In genomic region chr21:41631564-41632461, GRCh38 we compare ENCODE assay signal across 9 cellular contexts.
DNase-seq lines count a peak whose midpoint lies in the region; ATAC-seq and TF ChIP-seq lines count a peak whose summit lies in the region.
"Had no signal": no experiment of that assay in that cellular context is flagged by ENCODE, and none has a peak within 500 bp of the region (broad histone marks: within the 10 kb centered on the region; RNA-seq: fewer than 3 reads in every experiment).

No MANE protein-coding gene starts in this region.

- peaks cover 7% of the 10 kb centered on the region for H3K4me1 ChIP-seq in HEK293 (ENCODE audit: control insufficient read depth, insufficient read depth, low read length)
- H3K4me1 ChIP-seq: heart left ventricle had no signal

- CTCF ChIA-PET in HEK293 (lab: Yijun Ruan, JAX) = interaction anchor here (0.5 to 3.3 kb wide), 10 partner anchors 12 to 185 kb away, joined by 3 to 23 read pairs (median 4); no protein-coding TSS in a partner anchor

- no peaks in the 10 kb centered on the region; a peak in 1 of 3 replicates for H3K36me3 ChIP-seq in HEK293 (ENCODE audit: control insufficient read depth in 2 of 2, insufficient read depth in 1 of 2, low read length in 2 of 2)
- H3K36me3 ChIP-seq: heart left ventricle had no signal

- TF ChIP-seq POLR2A in erythroblast (IDR thresholded peaks at IDR 0.05; ENCODE audit: low read length) = no peak

- H3K4me3 ChIP-seq in HEK293 (ENCODE audit: low read depth, low read length) = no peak overlapping the region
- H3K4me3 ChIP-seq: heart left ventricle had no signal

- DNase-seq in NCI-H345 treated with DMSO at 0.1 percent for 48 hours (lab: John Stamatoyannopoulos, UW; ENCODE audit: unreplicated experiment) (peak; percentile 47), stromal cell of bone marrow (ENCODE audit: low read depth) (peak; percentile 40), erythroblast (lab: John Stamatoyannopoulos, UW) (no peak), AML-193 (lab: John Stamatoyannopoulos, UW) (no peak)
- DNase-seq: heart left ventricle, Right ventricle myocardium superior had no signal

- POLR2A ChIA-PET in HEK293 (lab: Yijun Ruan, JAX) = interaction anchor here (0.6 to 1.2 kb wide), 3 partner anchors 12 to 482 kb away, joined by 3 to 4 read pairs (median 3); no protein-coding TSS in a partner anchor

- ATAC-seq in esophagus mucosa (peak; percentile 21), HG03469 (IDR thresholded peaks at IDR 0.05; ENCODE audit: unreplicated experiment) (no peak)
- ATAC-seq: heart left ventricle had no signal

- H3K9me3 ChIP-seq in HEK293 (ENCODE audit: control insufficient read depth, insufficient read depth, low read depth, low read length) = peaks cover 4% of the 10 kb centered on the region; the same call in 1 of the 2 replicates

- H3K27ac ChIP-seq in HEK293 (ENCODE audit: extremely low read depth, low read depth, low read length) = no peak overlapping the region
- H3K27ac ChIP-seq: heart left ventricle had no signal

- TF ChIP-seq CTCF in HEK293 (tag by site-specific recombination; IDR thresholded peaks at IDR 0.05) = no peak

TF ChIP-seq in HEK293, 187 proteins besides CTCF, POLR2A, EP300 and RAD21 (continues in another document):
- TF ChIP-seq PRDM10 (tag by site-specific recombination; IDR thresholded peaks at IDR 0.05) (peak; percentile 37; the same call in 1 of the 2 replicates), SALL2 (tag by site-specific recombination; IDR thresholded peaks at IDR 0.05; ENCODE audit: borderline replicate concordance) (no peak), SCRT2 (tag by site-specific recombination; IDR thresholded peaks at IDR 0.05) (peak; percentile 93), KLF1 (tag by site-specific recombination; IDR thresholded peaks at IDR 0.05) (peak; percentile 95), OSR2 (tag by site-specific recombination; IDR thresholded peaks at IDR 0.05) (peak; percentile 52), GFI1B (tag by site-specific recombination; IDR thresholded peaks at IDR 0.05) (no peak), ZNF404 (tag by site-specific recombination; IDR thresholded peaks at IDR 0.05) (no peak), ZIC2 (tag by site-specific recombination; IDR thresholded peaks at IDR 0.05) (peak; percentile 81), ZNF211 (tag by site-specific recombination; IDR thresholded peaks at IDR 0.05; ENCODE audit: low read depth) (no peak), GLIS1 (tag by site-specific recombination; IDR thresholded peaks at IDR 0.05) (peak; percentile 98), ZBTB11 (tag by site-specific recombination; conservative IDR thresholded peaks at IDR 0.05; ENCODE audit: low read depth) (no peak), WT1 (tag by site-specific recombination; IDR thresholded peaks at IDR 0.05) (0 out of 2 replicates have a peak, but pooled peaks have one; percentile 17), ZFHX2 (tag by site-specific recombination; conservative IDR thresholded peaks at IDR 0.05) (peak; percentile 98), ZNF423 (tag by site-specific recombination; IDR thresholded peaks at IDR 0.05) (peak; percentile 34; the same call in 1 of the 2 replicates)
- TF ChIP-seq, protein P1, sequence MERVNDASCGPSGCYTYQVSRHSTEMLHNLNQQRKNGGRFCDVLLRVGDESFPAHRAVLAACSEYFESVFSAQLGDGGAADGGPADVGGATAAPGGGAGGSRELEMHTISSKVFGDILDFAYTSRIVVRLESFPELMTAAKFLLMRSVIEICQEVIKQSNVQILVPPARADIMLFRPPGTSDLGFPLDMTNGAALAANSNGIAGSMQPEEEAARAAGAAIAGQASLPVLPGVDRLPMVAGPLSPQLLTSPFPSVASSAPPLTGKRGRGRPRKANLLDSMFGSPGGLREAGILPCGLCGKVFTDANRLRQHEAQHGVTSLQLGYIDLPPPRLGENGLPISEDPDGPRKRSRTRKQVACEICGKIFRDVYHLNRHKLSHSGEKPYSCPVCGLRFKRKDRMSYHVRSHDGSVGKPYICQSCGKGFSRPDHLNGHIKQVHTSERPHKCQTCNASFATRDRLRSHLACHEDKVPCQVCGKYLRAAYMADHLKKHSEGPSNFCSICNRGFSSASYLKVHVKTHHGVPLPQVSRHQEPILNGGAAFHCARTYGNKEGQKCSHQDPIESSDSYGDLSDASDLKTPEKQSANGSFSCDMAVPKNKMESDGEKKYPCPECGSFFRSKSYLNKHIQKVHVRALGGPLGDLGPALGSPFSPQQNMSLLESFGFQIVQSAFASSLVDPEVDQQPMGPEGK (tag by site-specific recombination; IDR thresholded peaks at IDR 0.05) = peak; percentile 71
- TF ChIP-seq, protein P2, sequence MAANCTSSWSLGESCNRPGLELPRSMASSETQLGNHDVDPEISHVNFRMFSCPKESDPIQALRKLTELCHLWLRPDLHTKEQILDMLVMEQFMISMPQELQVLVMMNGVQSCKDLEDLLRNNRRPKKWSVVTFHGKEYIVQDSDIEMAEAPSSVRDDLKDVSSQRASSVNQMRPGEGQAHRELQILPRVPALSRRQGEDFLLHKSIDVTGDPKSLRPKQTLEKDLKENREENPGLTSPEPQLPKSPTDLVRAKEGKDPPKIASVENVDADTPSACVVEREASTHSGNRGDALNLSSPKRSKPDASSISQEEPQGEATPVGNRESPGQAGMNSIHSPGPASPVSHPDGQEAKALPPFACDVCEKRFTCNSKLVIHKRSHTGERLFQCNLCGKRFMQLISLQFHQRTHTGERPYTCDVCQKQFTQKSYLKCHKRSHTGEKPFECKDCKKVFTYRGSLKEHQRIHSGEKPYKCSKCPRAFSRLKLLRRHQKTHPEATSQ (tag by site-specific recombination; IDR thresholded peaks at IDR 0.05) = peak; percentile 21; the same call in 1 of the 2 replicates
- TF ChIP-seq, protein P3, sequence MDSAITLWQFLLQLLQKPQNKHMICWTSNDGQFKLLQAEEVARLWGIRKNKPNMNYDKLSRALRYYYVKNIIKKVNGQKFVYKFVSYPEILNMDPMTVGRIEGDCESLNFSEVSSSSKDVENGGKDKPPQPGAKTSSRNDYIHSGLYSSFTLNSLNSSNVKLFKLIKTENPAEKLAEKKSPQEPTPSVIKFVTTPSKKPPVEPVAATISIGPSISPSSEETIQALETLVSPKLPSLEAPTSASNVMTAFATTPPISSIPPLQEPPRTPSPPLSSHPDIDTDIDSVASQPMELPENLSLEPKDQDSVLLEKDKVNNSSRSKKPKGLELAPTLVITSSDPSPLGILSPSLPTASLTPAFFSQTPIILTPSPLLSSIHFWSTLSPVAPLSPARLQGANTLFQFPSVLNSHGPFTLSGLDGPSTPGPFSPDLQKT (IDR thresholded peaks at IDR 0.05; ENCODE audit: borderline replicate concordance, low read depth, low read length) = no peak

Comparison
In these comparisons a context has a peak if more than half of its experiments do, and no peak if none do; other contexts are left out.
1. DNase-seq: peak in NCI-H345 treated with DMSO at 0.1 percent for 48 hours (single experiment) and stromal cell of bone marrow (single experiment); none in erythroblast (0 of 2) and AML-193 (0 of 2).